8 cellular contexts compared by ENCODE assay signal in the genomic region with DNA sequence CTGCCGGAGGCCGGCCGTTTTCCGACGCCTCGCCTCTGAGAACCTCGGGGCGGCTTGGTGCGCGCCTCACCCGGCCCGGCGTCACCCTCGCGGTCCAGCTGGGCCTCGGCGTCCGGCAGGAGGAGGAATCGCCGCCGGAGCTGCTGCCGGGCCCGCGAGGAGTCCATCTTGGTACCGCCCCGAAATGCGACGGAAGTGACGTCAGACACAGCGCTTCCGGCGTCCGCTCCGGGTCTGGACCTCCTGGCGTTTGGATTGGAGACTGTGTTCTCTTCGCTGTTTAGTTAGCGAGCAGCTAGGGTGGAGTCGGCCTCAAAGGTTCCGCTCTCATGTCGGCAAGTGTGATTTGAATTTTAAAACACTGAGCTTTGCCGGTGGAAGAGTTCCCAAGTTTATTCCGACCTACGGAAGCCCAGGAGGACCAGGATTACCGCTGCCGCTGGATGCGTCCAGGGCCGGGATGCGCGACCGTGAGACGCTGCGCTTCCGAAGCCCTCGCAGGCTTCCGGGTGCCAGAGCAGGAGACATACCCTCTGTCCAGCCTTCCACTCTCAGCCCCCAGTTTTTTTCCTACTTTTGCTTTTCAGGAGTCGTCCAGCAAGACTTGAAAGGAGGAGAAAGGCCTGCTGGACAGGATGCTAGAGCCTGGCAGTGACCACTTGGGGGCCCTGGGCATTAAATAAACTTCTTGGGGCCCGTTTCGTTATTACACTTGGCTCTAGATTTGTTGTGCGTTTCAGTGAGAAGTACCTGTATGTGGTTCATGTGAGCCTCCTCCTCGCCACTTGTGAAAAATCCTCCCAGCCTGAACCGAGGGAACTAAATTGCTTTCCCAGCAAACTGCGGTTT. TPM values are rescaled to one million over a fixed set of nuclear protein-coding genes. Genes with fewer than 3 reads are reported as not detected.
DNase-seq lines count a peak whose midpoint lies in the region; ATAC-seq and FAIRE-seq lines count a peak whose summit lies in the region.

Gene TMEM128 (minus strand): TSS at position 188 of the 849 bp plus-strand sequence. CDS start 21 bp downstream, at position 167.

- H3K9ac ChIP-seq in BLaER1, result peak within 1 kb of the TSS; percentile 85

- peaks cover 19% of the 10 kb centered on the region; the same call in 1 of the 2 replicates for H3K36me3 ChIP-seq in BLaER1

- H3K36me3 Mint-ChIP-seq in activated CD4-positive, alpha-beta T cell treated with anti-CD3 and anti-CD28 coated beads, Interleukin-2, amount 10 ng/mL, durations not matched to agents 7 days and 5 days (ENCODE audit: low read depth), result peaks cover 21% of the 10 kb centered on the region

- DNase-seq in GM19239 (ENCODE audit: insufficient read length, low spot score) (peak; percentile 95), NCI-H526 treated with DMSO at 0.1 percent for 48 hours (lab: John Stamatoyannopoulos, UW) (peak; percentile 85), cortex of kidney (lab: John Stamatoyannopoulos, UW) (peak; percentile 31), left kidney (ENCODE audit: low read depth, low spot score) (peak; percentile 98)
- peak; percentile 93 for DNase-seq in activated CD4-positive, alpha-beta T cell treated with anti-CD3 and anti-CD28 coated beads, Interleukin-2, amount 10 ng/mL, durations not matched to agents 7 days and 5 days
- peak; percentile 91 to 93 for DNase-seq in stimulated activated CD4-positive, alpha-beta T cell treated with anti-CD3 and anti-CD28 coated beads, Interleukin-2, amount 100 ng/mL, for 24 hours

- POLR2A ChIA-PET in activated CD4-positive, alpha-beta T cell treated with anti-CD3 and anti-CD28 coated beads, Interleukin-2, amount 10 ng/mL, durations not matched to agents 7 days and 5 days (lab: Charles Lee), result interaction anchor here (1.9 kb wide), 1 partner anchor 42 kb away, joined by 9 read pairs; the partner anchor contains the start of genes LYAR and ZBTB49

- no peaks in the 10 kb centered on the region for H3K9me3 Mint-ChIP-seq in activated CD4-positive, alpha-beta T cell treated with anti-CD3 and anti-CD28 coated beads, Interleukin-2, amount 10 ng/mL, durations not matched to agents 7 days and 5 days

- ATAC-seq in HG03457 (IDR thresholded peaks at IDR 0.05; ENCODE audit: unreplicated experiment), result peak; percentile 88

- peak; percentile 94 for FAIRE-seq in GM19239 (lab: Jason Lieb, UNC)

- H3K4me2 ChIP-seq in BLaER1, result peak within 1 kb of the TSS; percentile 78

- peak within 1 kb of the TSS; percentile 85 for H3K27ac ChIP-seq in BLaER1

- peak within 1 kb of the TSS; percentile 98 for H3K27ac Mint-ChIP-seq in activated CD4-positive, alpha-beta T cell treated with anti-CD3 and anti-CD28 coated beads, Interleukin-2, amount 10 ng/mL, durations not matched to agents 7 days and 5 days

- no peaks in the 10 kb centered on the region for H4K20me1 ChIP-seq in BLaER1

- peaks cover 29% of the 10 kb centered on the region for H3K27me3 ChIP-seq in BLaER1

- H3K9me3 ChIP-seq in BLaER1, result peaks cover 7% of the 10 kb centered on the region; the same call in 1 of the 2 replicates

- peaks cover 18% of the 10 kb centered on the region for H3K4me1 ChIP-seq in BLaER1

- H3K4me1 Mint-ChIP-seq in activated CD4-positive, alpha-beta T cell treated with anti-CD3 and anti-CD28 coated beads, Interleukin-2, amount 10 ng/mL, durations not matched to agents 7 days and 5 days, result peaks cover 28% of the 10 kb centered on the region

- CTCF ChIA-PET in activated CD4-positive, alpha-beta T cell treated with anti-CD3 and anti-CD28 coated beads, Interleukin-2, amount 10 ng/mL, durations not matched to agents 7 days and 5 days (lab: Charles Lee), result interaction anchor here (0.7 to 2.4 kb wide), 4 partner anchors 11 to 294 kb away, joined by 3 to 8 read pairs (median 5); no protein-coding TSS in a partner anchor

- H3K27me3 Mint-ChIP-seq in activated CD4-positive, alpha-beta T cell treated with anti-CD3 and anti-CD28 coated beads, Interleukin-2, amount 10 ng/mL, durations not matched to agents 7 days and 5 days, result no peaks in the 10 kb centered on the region

- peak within 1 kb of the TSS; percentile 91 for H3K4me3 Mint-ChIP-seq in activated CD4-positive, alpha-beta T cell treated with anti-CD3 and anti-CD28 coated beads, Interleukin-2, amount 10 ng/mL, durations not matched to agents 7 days and 5 days

- H3K4me3 ChIP-seq in BLaER1, result peak within 1 kb of the TSS; percentile 79

RNA-seq across cellular contexts. Expression of gene TMEM128, which starts in this region (rescaled TPM):
- 10 to 100 TPM; 17.7 to 17.8 TPM for total RNA-seq in activated CD4-positive, alpha-beta T cell treated with anti-CD3 and anti-CD28 coated beads, Interleukin-2, amount 10 ng/mL, durations not matched to agents 7 days and 5 days

Comparison
In these comparisons a context has a peak if more than half of its experiments do, and no peak if none do; other contexts are left out.
1. Peak in every context shown above with its lines: DNase-seq, ATAC-seq, H3K4me3 ChIP-seq and H3K27ac ChIP-seq.
2. DNase-seq: peak in every context shown above with its lines; median percentile 98 in left kidney; 95 in GM19239; 93 in activated CD4-positive, alpha-beta T cell treated with anti-CD3 and anti-CD28 coated beads, Interleukin-2, amount 10 ng/mL, durations not matched to agents 7 days and 5 days; 92 in stimulated activated CD4-positive, alpha-beta T cell treated with anti-CD3 and anti-CD28 coated beads, Interleukin-2, amount 100 ng/mL, for 24 hours; 85 in NCI-H526 treated with DMSO at 0.1 percent for 48 hours; 31 in cortex of kidney.